1 cellular context compared by ENCODE assay signal in the genomic region with DNA sequence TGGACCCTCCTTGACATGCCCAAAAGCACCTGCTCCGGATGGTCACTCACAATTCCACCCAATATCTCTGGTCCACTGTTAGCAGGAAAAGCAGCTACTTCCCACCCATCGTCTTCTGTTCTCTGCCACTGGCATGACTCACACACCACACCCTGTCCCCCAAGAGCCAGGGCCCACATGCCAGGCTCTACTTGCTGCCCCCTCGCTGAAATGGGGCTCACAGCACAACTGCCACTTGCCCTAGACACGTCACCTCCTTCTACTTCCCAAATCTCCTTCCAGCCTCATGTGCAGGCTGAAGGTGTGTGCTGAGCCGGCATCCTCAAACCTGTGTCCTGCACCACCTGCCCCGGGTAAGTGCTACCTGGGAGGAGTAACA.
TF ChIP-seq lines count a peak whose summit lies in the region.

No MANE protein-coding gene starts in this region.

TF ChIP-seq in GM23338, 12 proteins besides CTCF, POLR2A, EP300 and RAD21 (continued from another document):
- TF ChIP-seq ZNF462 (CRISPR knock-in tag; IDR thresholded peaks at IDR 0.05): no peak
- TF ChIP-seq, protein P1, sequence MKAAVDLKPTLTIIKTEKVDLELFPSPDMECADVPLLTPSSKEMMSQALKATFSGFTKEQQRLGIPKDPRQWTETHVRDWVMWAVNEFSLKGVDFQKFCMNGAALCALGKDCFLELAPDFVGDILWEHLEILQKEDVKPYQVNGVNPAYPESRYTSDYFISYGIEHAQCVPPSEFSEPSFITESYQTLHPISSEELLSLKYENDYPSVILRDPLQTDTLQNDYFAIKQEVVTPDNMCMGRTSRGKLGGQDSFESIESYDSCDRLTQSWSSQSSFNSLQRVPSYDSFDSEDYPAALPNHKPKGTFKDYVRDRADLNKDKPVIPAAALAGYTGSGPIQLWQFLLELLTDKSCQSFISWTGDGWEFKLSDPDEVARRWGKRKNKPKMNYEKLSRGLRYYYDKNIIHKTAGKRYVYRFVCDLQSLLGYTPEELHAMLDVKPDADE (IDR thresholded peaks at IDR 0.05): no peak
